8 cellular contexts compared by ENCODE assay signal in genomic region chr13:21478881-21479808, GRCh38. TPM values are rescaled to one million over a fixed set of nuclear protein-coding genes. Genes with fewer than 3 reads are reported as not detected.
DNase-seq lines count a peak whose midpoint lies in the region; ATAC-seq and TF ChIP-seq lines count a peak whose summit lies in the region.

No MANE protein-coding gene starts in this region.

- H3K36me3 Mint-ChIP-seq in activated CD4-positive, alpha-beta T cell treated with anti-CD3 and anti-CD28 coated beads, Interleukin-2, amount 10 ng/mL, durations not matched to agents 24 days and 14 days (ENCODE audit: low read depth): no peaks in the 10 kb centered on the region

- ATAC-seq in GM19467 (IDR thresholded peaks at IDR 0.05; ENCODE audit: unreplicated experiment): no peak

- peaks cover 10% of the 10 kb centered on the region for H3K4me1 Mint-ChIP-seq in activated CD4-positive, alpha-beta T cell treated with anti-CD3 and anti-CD28 coated beads, Interleukin-2, amount 10 ng/mL, durations not matched to agents 24 days and 14 days

- no peaks in the 10 kb centered on the region for H3K9me3 ChIP-seq in vagina

- H3K36me3 ChIP-seq in H7 (replicated peaks; ENCODE audit: control insufficient read depth, insufficient read depth, low read length): no peaks in the 10 kb centered on the region
- no peaks in the 10 kb centered on the region for H3K36me3 ChIP-seq in vagina

- DNase-seq in COLO668 (lab: John Stamatoyannopoulos, UW; ENCODE audit: unreplicated experiment) (peak; percentile 68), H7 (peak; percentile 54), NCI-H446 treated with DMSO at 0.1 percent for 48 hours (lab: John Stamatoyannopoulos, UW) (peak; percentile 39), epithelial cell of proximal tubule (ENCODE audit: low read depth) (peak; percentile 40), myocyte (ENCODE audit: low read depth) (peak; percentile 86), vagina (ENCODE audit: extremely low spot score in 2 of 2) (no peak)
- DNase-seq in activated CD4-positive, alpha-beta T cell treated with anti-CD3 and anti-CD28 coated beads, Interleukin-2, amount 10 ng/mL, durations not matched to agents 24 days and 14 days: peak; percentile 89

- TF ChIP-seq CTCF in epithelial cell of proximal tubule (conservative IDR thresholded peaks at IDR 0.05; ENCODE audit: low read depth, low read length) (peak; percentile 61), vagina (IDR thresholded peaks at IDR 0.05) (peak; percentile 47 to 60 (median 56))

- intact Hi-C loops in activated CD4-positive, alpha-beta T cell treated with anti-CD3 and anti-CD28 coated beads, Interleukin-2, amount 10 ng/mL, durations not matched to agents 24 days and 14 days (cut with micrococcal nuclease): loop anchor here (1.0 to 5.0 kb wide), 3 partner anchors 92 to 536 kb away; no protein-coding TSS in a partner anchor
- intact Hi-C loops in vagina (cut with DNase I): loop anchor here (5.0 kb wide), 1 partner anchor 182 kb away; no protein-coding TSS in a partner anchor

- no peak for TF ChIP-seq POLR2A in vagina (IDR thresholded peaks at IDR 0.05)

- no peak overlapping the region for H3K27ac ChIP-seq in vagina

- peak overlapping the region; percentile 31 for H3K4me3 Mint-ChIP-seq in activated CD4-positive, alpha-beta T cell treated with anti-CD3 and anti-CD28 coated beads, Interleukin-2, amount 10 ng/mL, durations not matched to agents 24 days and 14 days

- peaks cover 10% of the 10 kb centered on the region for H3K4me1 ChIP-seq in vagina

- H3K27me3 ChIP-seq in H7 (ENCODE audit: control insufficient read depth, insufficient read depth, low read length) (no peaks in the 10 kb centered on the region), vagina (no peaks in the 10 kb centered on the region)

- H3K9me3 Mint-ChIP-seq in activated CD4-positive, alpha-beta T cell treated with anti-CD3 and anti-CD28 coated beads, Interleukin-2, amount 10 ng/mL, durations not matched to agents 24 days and 14 days: no peaks in the 10 kb centered on the region

- no peak overlapping the region for H3K4me3 ChIP-seq in H7 (ENCODE audit: insufficient read depth, low read depth, low read length)
- peak overlapping the region; percentile 30 for H3K4me3 ChIP-seq in epithelial cell of proximal tubule (ENCODE audit: low read depth, low read length)
- no peak overlapping the region for H3K4me3 ChIP-seq in vagina

- H3K27me3 Mint-ChIP-seq in activated CD4-positive, alpha-beta T cell treated with anti-CD3 and anti-CD28 coated beads, Interleukin-2, amount 10 ng/mL, durations not matched to agents 24 days and 14 days: peaks cover 3% of the 10 kb centered on the region

- H3K27ac Mint-ChIP-seq in activated CD4-positive, alpha-beta T cell treated with anti-CD3 and anti-CD28 coated beads, Interleukin-2, amount 10 ng/mL, durations not matched to agents 24 days and 14 days: no peak overlapping the region

RNA-seq across cellular contexts. Expression of gene ZDHHC20, which starts 20.0 kb away (rescaled TPM):
- 56.6 and 72.3 TPM in 2 replicates for total RNA-seq in H7 (2014; rRNA removed; shearing (Covaris generic))
- total RNA-seq in activated CD4-positive, alpha-beta T cell treated with anti-CD3 and anti-CD28 coated beads, Interleukin-2, amount 10 ng/mL, durations not matched to agents 24 days and 14 days: 64.7 and 65.4 TPM in 2 replicates
- 49.2 and 58.4 TPM in 2 replicates for total RNA-seq in epithelial cell of proximal tubule
- total RNA-seq in myocyte: 39.8 and 44.9 TPM in 2 replicates
- polyA plus RNA-seq in myocyte (2012): 18.5 TPM
- total RNA-seq in vagina: 54.8 TPM

Comparison
In these comparisons a context has a peak if more than half of its experiments do, and no peak if none do; other contexts are left out.
1. DNase-seq: peak in COLO668 (single experiment), H7 (single experiment), NCI-H446 treated with DMSO at 0.1 percent for 48 hours (single experiment), activated CD4-positive, alpha-beta T cell treated with anti-CD3 and anti-CD28 coated beads, Interleukin-2, amount 10 ng/mL, durations not matched to agents 24 days and 14 days (single experiment), epithelial cell of proximal tubule (single experiment) and myocyte (single experiment); none in vagina (0 of 2).